In genomic region chr10:69237528-69238159, GRCh38 we compare ENCODE assay signal across 8 cellular contexts. TPM values are rescaled to one million over a fixed set of nuclear protein-coding genes. Genes with fewer than 3 reads are reported as not detected.
DNase-seq lines count a peak whose midpoint lies in the region; ATAC-seq, FAIRE-seq and TF ChIP-seq lines count a peak whose summit lies in the region.

No MANE protein-coding gene starts in this region.

- TF ChIP-seq EP300 in A549 (IDR thresholded peaks at IDR 0.05): no peak

- peak; percentile 96 to 97 for TF ChIP-seq RAD21 in A549 (conservative IDR thresholded peaks at IDR 0.05 in 1 of 2, IDR thresholded peaks at IDR 0.05 in 1 of 2)

- ATAC-seq in A549 (peak; percentile 95 to 99), GM18508 (IDR thresholded peaks at IDR 0.05; ENCODE audit: insufficient read depth, unreplicated experiment) (peak; percentile 79), HG03064 (IDR thresholded peaks at IDR 0.05; ENCODE audit: low read depth, unreplicated experiment) (peak; percentile 96), WTC11 (peak; percentile 96)

- POLR2A ChIA-PET in A549 (lab: Yijun Ruan, JAX) (no interaction called here), WTC11 (lab: Charles Lee) (no interaction called here)

- H3K36me3 Mint-ChIP-seq in WTC11: no peaks in the 10 kb centered on the region

- 38% methylated on average over 17 of the region's 17 CpGs for WGBS in A549 (ENCODE audit: missing lambda C conversion rate)

- CTCF ChIA-PET in A549 (lab: Yijun Ruan, JAX) (interaction anchor here (0.9 to 21.3 kb wide), 20 partner anchors 10 to 284 kb away, joined by 3 to 424 read pairs (median 4); partner anchors contain the start of gene HK1), WTC11 (lab: Charles Lee) (interaction anchor here (1.4 to 2.3 kb wide), 8 partner anchors 76 to 155 kb away, joined by 3 to 21 read pairs (median 6); no protein-coding TSS in a partner anchor)

- H3K9me3 Mint-ChIP-seq in WTC11: no peaks in the 10 kb centered on the region

- H3K4me1 ChIP-seq in A549: peaks cover 6% of the 10 kb centered on the region
- no peaks in the 10 kb centered on the region for H3K4me1 ChIP-seq in breast epithelium

- H3K27ac Mint-ChIP-seq in WTC11: no peak overlapping the region

- H3K27me3 Mint-ChIP-seq in WTC11 (ENCODE audit: low read depth): no peaks in the 10 kb centered on the region; the same call in 1 of the 2 replicates

- TF ChIP-seq POLR2A in A549 (IDR thresholded peaks at IDR 0.05; ENCODE audit: low read length): no peak
- TF ChIP-seq POLR2A in breast epithelium (IDR thresholded peaks at IDR 0.05): no peak

- intact Hi-C loops in breast epithelium (cut with DNase I; ENCODE audit: low total_unique reads): loop anchor here (5.0 kb wide), 1 partner anchor 170 kb away; no protein-coding TSS in a partner anchor

- H3K4me2 ChIP-seq in A549: no peak overlapping the region

- H3K9me3 ChIP-seq in A549 (no peaks in the 10 kb centered on the region), breast epithelium (no peaks in the 10 kb centered on the region)

- H3K4me3 Mint-ChIP-seq in WTC11: no peak overlapping the region

- TF ChIP-seq CTCF in A549 (IDR thresholded peaks at IDR 0.05) (peak; percentile 96), WTC11 (IDR thresholded peaks at IDR 0.05) (peak; percentile 96), breast epithelium (IDR thresholded peaks at IDR 0.05) (peak; percentile 96 to 99 (median 98))

- peaks cover 28% of the 10 kb centered on the region for H3K4me1 Mint-ChIP-seq in WTC11

- H3K27ac ChIP-seq in A549 (no peak overlapping the region; a peak in 1 of 6 replicates), breast epithelium (no peak overlapping the region)

- no peaks in the 10 kb centered on the region for H3K27me3 ChIP-seq in breast epithelium

- H3K4me3 ChIP-seq in A549 (no peak overlapping the region), breast epithelium (no peak overlapping the region)

- peak; percentile 66 to 81 for DNase-seq in A549 (ENCODE audit: low read depth in 1 of 2, low spot score in 1 of 2)
- peak; percentile 77 for DNase-seq in NCI-H2171 (lab: John Stamatoyannopoulos, UW)
- DNase-seq in WTC11 (ENCODE audit: low spot score): peak; percentile 94
- DNase-seq in breast epithelium (ENCODE audit: low spot score in 2 of 2): peak; percentile 75 to 89
- DNase-seq in iris pigment epithelial cell (ENCODE audit: low read depth): peak; percentile 61
- DNase-seq in stimulated activated CD4-positive, alpha-beta T cell treated with anti-CD3 and anti-CD28 coated beads, Interleukin-1b, Interleukin-23, amount 100 ng/mL, for 24 hours (ENCODE audit: low read depth in 4 of 4, low spot score in 1 of 4): peak; percentile 76 to 86 (median 79)

- no peaks in the 10 kb centered on the region for H3K36me3 ChIP-seq in breast epithelium

- FAIRE-seq in A549 (lab: Jason Lieb, UNC): no peak

TF ChIP-seq in A549, 52 proteins besides CTCF, POLR2A, EP300 and RAD21:
- no peak for TF ChIP-seq MAFK (IDR thresholded peaks at IDR 0.05; ENCODE audit: partially characterized antibody)
- peak; percentile 97 for TF ChIP-seq SMC3 (IDR thresholded peaks at IDR 0.05)
- 0 out of 2 replicates have a peak, but pooled peaks have one; percentile 18 for TF ChIP-seq MAX (IDR thresholded peaks at IDR 0.05)
- no peak for TF ChIP-seq ATOH8 (CRISPR knock-in tag; IDR thresholded peaks at IDR 0.05; ENCODE audit: low read depth)

TF ChIP-seq in WTC11, 78 proteins besides CTCF, POLR2A, EP300 and RAD21 (continues in another document):
- TF ChIP-seq FOXJ3 (CRISPR knock-in tag; IDR thresholded peaks at IDR 0.05; ENCODE audit: borderline replicate concordance) (no peak), ARID4B (CRISPR knock-in tag; IDR thresholded peaks at IDR 0.05; ENCODE audit: borderline replicate concordance) (no peak), ZNF232 (CRISPR knock-in tag; IDR thresholded peaks at IDR 0.05) (no peak), AFF4 (CRISPR knock-in tag; IDR thresholded peaks at IDR 0.05; ENCODE audit: borderline replicate concordance) (no peak)

RNA-seq across cellular contexts. Expression of gene HKDC1, which starts 17.5 kb away (rescaled TPM):
- polyA plus RNA-seq in A549 (2011; rRNA removed) (28.5 and 32.8 TPM in 2 replicates), A549 (2017; fragmentation: RNase III; extraction: RNeasy Plus Mini Kit Qiagen cat#74134 plus additional on column Dnase treatment) (24.0 to 33.2 TPM (median 32.5 TPM) in 3 replicates)
- 11.2 and 12.7 TPM in 2 replicates for polyA plus RNA-seq in A549 (2012; cell fraction: cytosol; rRNA removed)
- polyA plus RNA-seq in A549 (2012; cell fraction: nucleus; rRNA removed): 30.4 and 34.9 TPM in 2 replicates
- 25.6 and 29.2 TPM in 2 replicates for polyA minus RNA-seq in A549 (2011; rRNA and poly(A)+ RNA removed)
- total RNA-seq in WTC11 (2021) (0.09 TPM in 2 of 3 replicates, not detected in the other), breast epithelium (1 to 10 TPM in 1 of 3 donors, under 1 TPM in 1, not detected in 1; 0.15 to 2.0 TPM)

RNA-seq across cellular contexts. Expression of gene HK1, which starts 40.7 kb away (rescaled TPM):
- polyA plus RNA-seq in A549 (2011; rRNA removed) (17.3 and 21.6 TPM in 2 replicates), A549 (2017; fragmentation: RNase III; extraction: RNeasy Plus Mini Kit Qiagen cat#74134 plus additional on column Dnase treatment) (50.6 to 58.9 TPM (median 51.3 TPM) in 3 replicates)
- polyA plus RNA-seq in A549 (2012; cell fraction: cytosol; rRNA removed): 15.7 and 17.5 TPM in 2 replicates
- 24.5 and 28.5 TPM in 2 replicates for polyA plus RNA-seq in A549 (2012; cell fraction: nucleus; rRNA removed)
- polyA minus RNA-seq in A549 (2011; rRNA and poly(A)+ RNA removed): 23.5 and 27.1 TPM in 2 replicates
- total RNA-seq in WTC11 (2021) (218 to 220 TPM (median 219 TPM) in 3 replicates), breast epithelium (10 to 100 TPM; 51.2 to 63.4 (median 57.4) TPM)

RNA-seq across cellular contexts. Expression of gene SUPV3L1, which starts 57.6 kb away (rescaled TPM):
- 55.5 and 57.4 TPM in 2 replicates for polyA plus RNA-seq in A549 (2011; rRNA removed)
- polyA plus RNA-seq in A549 (2012; cell fraction: cytosol; rRNA removed): 23.1 and 24.0 TPM in 2 replicates
- 21.6 and 44.3 TPM in 2 replicates for polyA plus RNA-seq in A549 (2012; cell fraction: nucleus; rRNA removed)
- polyA plus RNA-seq in A549 (2017; fragmentation: RNase III; extraction: RNeasy Plus Mini Kit Qiagen cat#74134 plus additional on column Dnase treatment): 31.4 to 35.0 TPM (median 31.9 TPM) in 3 replicates
- polyA minus RNA-seq in A549 (2011; rRNA and poly(A)+ RNA removed): 28.4 and 36.3 TPM in 2 replicates
- total RNA-seq in WTC11 (2021): 41.2 to 43.7 TPM (median 43.0 TPM) in 3 replicates
- 10 to 100 TPM; 24.3 to 40.1 (median 28.5) TPM for total RNA-seq in breast epithelium

Comparison
In these comparisons a context has a peak if more than half of its experiments do, and no peak if none do; other contexts are left out.
1. Of the 8 proteins assayed by ChIP-seq in both WTC11 and A549: peak only in WTC11: none; only in A549: MAX; in both: CTCF; in neither: 6.